ENCODE assay signal across 8 cellular contexts in genomic region chr1:67213164-67213563, GRCh38. TPM values are rescaled to one million over a fixed set of nuclear protein-coding genes. Genes with fewer than 3 reads are reported as not detected.
DNase-seq lines count a peak whose midpoint lies in the region; ATAC-seq and TF ChIP-seq lines count a peak whose summit lies in the region.

No MANE protein-coding gene starts in this region.

- H3K27me3 ChIP-seq in neural progenitor cell: no peaks in the 10 kb centered on the region

- H3K27ac Mint-ChIP-seq in brain (no peak overlapping the region), neural progenitor cell (no peak overlapping the region)

- DNase-seq in NCI-H526 (lab: John Stamatoyannopoulos, UW) (peak; percentile 35 to 60), NCI-H526 treated with DMSO at 0.1 percent for 48 hours (lab: John Stamatoyannopoulos, UW) (no peak), LHCN-M2 (ENCODE audit: low read depth) (peak; percentile 36), neural progenitor cell (ENCODE audit: low spot score) (peak; percentile 74), NCI-H187 (lab: John Stamatoyannopoulos, UW) (no peak), HuH-7.5 (ENCODE audit: low spot score) (no peak)

- H2AFZ ChIP-seq in neural progenitor cell (replicated peaks): peak overlapping the region; percentile 27

- H3K4me1 ChIP-seq in neural progenitor cell: no peaks in the 10 kb centered on the region

- H3K4me3 ChIP-seq in neural progenitor cell: no peak overlapping the region

- H3K27ac ChIP-seq in neural progenitor cell: no peak overlapping the region

- no peaks in the 10 kb centered on the region for H4K20me1 ChIP-seq in neural progenitor cell (ENCODE audit: low read depth)

- H3K9me3 ChIP-seq in neural progenitor cell (ENCODE audit: low read depth): no peaks in the 10 kb centered on the region

- H3K79me2 ChIP-seq in neural progenitor cell (ENCODE audit: low read depth): no peaks in the 10 kb centered on the region

- no peak overlapping the region for H3K9ac ChIP-seq in neural progenitor cell

- H3K36me3 ChIP-seq in neural progenitor cell: no peaks in the 10 kb centered on the region

- H3K36me3 Mint-ChIP-seq in brain (no peaks in the 10 kb centered on the region), neural progenitor cell (no peaks in the 10 kb centered on the region)

- H3K27me3 Mint-ChIP-seq in brain (peaks cover 11% of the 10 kb centered on the region), neural progenitor cell (ENCODE audit: insufficient read depth, low read depth) (peaks cover 4% of the 10 kb centered on the region)

- no peaks in the 10 kb centered on the region for H3F3A ChIP-seq in neural progenitor cell (ENCODE audit: low read depth)

- H3K4me2 ChIP-seq in neural progenitor cell: no peak overlapping the region

- H3K4me3 Mint-ChIP-seq in brain (no peak overlapping the region), neural progenitor cell (no peak overlapping the region)

- H3K4me1 Mint-ChIP-seq in brain: no peaks in the 10 kb centered on the region
- H3K4me1 Mint-ChIP-seq in neural progenitor cell: no peaks in the 10 kb centered on the region

- H3K9me3 Mint-ChIP-seq in brain (no peaks in the 10 kb centered on the region), neural progenitor cell (no peaks in the 10 kb centered on the region)

- no peak for ATAC-seq in HG03520 (IDR thresholded peaks at IDR 0.05; ENCODE audit: unreplicated experiment)

- TF ChIP-seq CTCF in brain (conservative IDR thresholded peaks at IDR 0.05) (peak; percentile 37 to 62), neural progenitor cell (IDR thresholded peaks at IDR 0.05) (peak; percentile 70)

RNA-seq across cellular contexts. Expression of gene IL23R, which starts 46.9 kb away (rescaled TPM):
- not detected in 2 replicates for total RNA-seq in LHCN-M2 (2014; rRNA removed)
- not detected for polyA plus RNA-seq in LHCN-M2 (2012)
- not detected for polyA plus RNA-seq in brain (ENCODE audit: insufficient read depth, low read depth, low replicate concordance)
- total RNA-seq in neural progenitor cell (ENCODE audit: low replicate concordance): not detected in 2 replicates

Comparison
In these comparisons a context has a peak if more than half of its experiments do, and no peak if none do; other contexts are left out.
1. DNase-seq: peak in NCI-H526 (2 of 2), LHCN-M2 (single experiment) and neural progenitor cell (single experiment); none in NCI-H526 treated with DMSO at 0.1 percent for 48 hours (single experiment), NCI-H187 (0 of 2) and HuH-7.5 (single experiment).